In the genomic region with DNA sequence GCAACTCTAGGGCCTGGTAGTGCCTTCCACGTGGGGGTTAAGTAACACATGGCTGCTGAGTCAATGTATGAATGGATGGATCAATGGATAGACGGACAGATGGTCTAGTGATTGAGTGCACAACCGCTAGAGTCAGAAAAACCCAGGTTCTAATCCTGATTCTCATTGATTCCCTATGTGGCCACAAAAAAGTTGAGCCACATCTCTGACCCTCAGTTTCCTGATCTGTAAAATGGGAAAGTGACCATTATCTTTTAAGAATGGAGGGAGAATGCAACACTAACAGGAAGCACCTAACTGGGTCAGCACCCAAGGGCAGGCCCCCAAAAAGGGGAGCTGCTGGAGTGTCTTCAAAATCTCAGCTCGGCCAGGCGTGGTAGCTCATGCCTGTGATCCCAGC, we compare ENCODE assay signal across 1 cellular context.
TF ChIP-seq lines count a peak whose summit lies in the region.

No MANE protein-coding gene starts in this region.

TF ChIP-seq in IMR-90, 13 proteins besides CTCF, POLR2A, EP300 and RAD21:
- no peak for TF ChIP-seq RFX5 (IDR thresholded peaks at IDR 0.05; ENCODE audit: low read depth, low read length)
- TF ChIP-seq SMC3 (IDR thresholded peaks at IDR 0.05; ENCODE audit: low read depth, low read length) = no peak
- no peak for TF ChIP-seq MAZ (IDR thresholded peaks at IDR 0.05; ENCODE audit: borderline replicate concordance, low read depth, low read length)
